In the genomic region with DNA sequence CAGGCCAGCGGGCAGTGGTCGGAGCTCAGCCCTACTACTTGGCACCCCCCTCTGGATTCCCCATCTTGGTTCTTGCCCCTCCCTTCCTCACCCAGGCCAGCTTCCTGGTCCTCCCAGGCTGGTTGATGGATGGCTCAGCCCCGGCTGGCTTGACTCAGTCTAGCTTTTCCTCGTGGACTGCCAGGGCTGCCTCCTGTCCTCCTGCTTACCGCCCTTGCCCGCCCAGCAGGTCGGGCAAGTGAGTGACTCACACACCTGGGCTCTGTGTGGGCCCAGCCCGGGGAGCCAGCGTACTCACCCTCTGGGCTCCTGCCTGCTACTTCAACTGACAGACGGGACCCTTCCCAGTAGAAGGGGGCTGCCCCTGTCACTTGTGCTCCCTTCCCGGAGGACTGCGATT, we compare ENCODE assay signal across 14 cellular contexts. TPM values are rescaled to one million over a fixed set of nuclear protein-coding genes. Genes with fewer than 3 reads are reported as not detected.
A peak's percentile ranks its signal among the peaks of the same experiment; 100 is the strongest.
DNase-seq lines count a peak whose midpoint lies in the region; ATAC-seq, FAIRE-seq and TF ChIP-seq lines count a peak whose summit lies in the region.
"Had no signal": no experiment of that assay in that cellular context is flagged by ENCODE, and none has a peak within 500 bp of the region (broad histone marks: within the 10 kb centered on the region; RNA-seq: fewer than 3 reads in every experiment).

No MANE protein-coding gene starts in this region.

- no peaks in the 10 kb centered on the region for H3K36me3 ChIP-seq in HEK293 (ENCODE audit: control insufficient read depth in 2 of 2, insufficient read depth in 1 of 2, low read length in 2 of 2)
- H3K36me3 ChIP-seq in small intestine (ENCODE audit: control insufficient read depth in 2 of 2, insufficient read depth in 2 of 2, low read length in 2 of 2): no peaks in the 10 kb centered on the region

- CTCF ChIA-PET in HEK293 (lab: Yijun Ruan, JAX): interaction anchor here (0.6 to 1.6 kb wide), 3 partner anchors 12 to 86 kb away, joined by 3 to 8 read pairs (median 4); no protein-coding TSS in a partner anchor

- H3K27ac ChIP-seq in HEK293 (ENCODE audit: extremely low read depth, low read depth, low read length) (no peak overlapping the region), small intestine (ENCODE audit: low read depth in 1 of 2, low read length in 1 of 2) (peak overlapping the region in 1 of 2 donors; percentile 47)

- peak; percentile 37 for DNase-seq in SW480 (ENCODE audit: low spot score)
- peak; percentile 52 for DNase-seq in kidney glomerular epithelial cell (lab: John Stamatoyannopoulos, UW)
- peak; percentile 83 for DNase-seq in small intestine
- no peak for DNase-seq in foreskin melanocyte
- no peak for DNase-seq in 8988T
- DNase-seq in frontal cortex (ENCODE audit: low spot score in 2 of 2): no peak
- DNase-seq: activated CD4-positive, alpha-beta T cell treated with anti-CD3 and anti-CD28 coated beads for 36 hours; activated naive CD8-positive, alpha-beta T cell treated with anti-CD3 and anti-CD28 coated beads for 36 hours; DMS79; NCI-H446; occipital lobe had no signal

- ATAC-seq in GM21390 (IDR thresholded peaks at IDR 0.05; ENCODE audit: unreplicated experiment): no peak
- ATAC-seq: activated CD4-positive, alpha-beta T cell treated with anti-CD3 and anti-CD28 coated beads for 36 hours had no signal

- no peaks in the 10 kb centered on the region for H3K27me3 ChIP-seq in small intestine (ENCODE audit: control insufficient read depth in 2 of 2, insufficient read depth in 2 of 2, low read length in 2 of 2)

- WGBS in small intestine, 3 donors: 21 to 46% (median 31%) methylated on average over 12 of the region's 12 CpGs

- no peaks in the 10 kb centered on the region for H3K9me3 ChIP-seq in HEK293 (ENCODE audit: control insufficient read depth, insufficient read depth, low read depth, low read length)
- H3K9me3 ChIP-seq in small intestine (ENCODE audit: control insufficient read depth, low read depth): no peaks in the 10 kb centered on the region

- H3K4me1 ChIP-seq in HEK293 (ENCODE audit: control insufficient read depth, insufficient read depth, low read length) (no peaks in the 10 kb centered on the region), small intestine (ENCODE audit: control insufficient read depth in 2 of 2, insufficient read depth in 1 of 2, low read depth in 1 of 2, low read length in 1 of 2) (peaks cover 2 to 4% of the 10 kb centered on the region in 2 donors)

- H3K4me3 ChIP-seq in HEK293 (ENCODE audit: low read depth, low read length): no peak overlapping the region
- H3K4me3 ChIP-seq in small intestine (ENCODE audit: low read depth in 1 of 2, low read length in 2 of 2): no peak overlapping the region

- TF ChIP-seq CTCF in HEK293 (tag by site-specific recombination; IDR thresholded peaks at IDR 0.05): no peak

- FAIRE-seq in small intestine (lab: Jason Lieb, UNC): no peak
- no peak for FAIRE-seq in frontal cortex (lab: Jason Lieb, UNC)

- POLR2A ChIA-PET in HEK293 (lab: Yijun Ruan, JAX): no interaction called here

TF ChIP-seq in HEK293, 187 proteins besides CTCF, POLR2A, EP300 and RAD21:
- TF ChIP-seq, protein P1, sequence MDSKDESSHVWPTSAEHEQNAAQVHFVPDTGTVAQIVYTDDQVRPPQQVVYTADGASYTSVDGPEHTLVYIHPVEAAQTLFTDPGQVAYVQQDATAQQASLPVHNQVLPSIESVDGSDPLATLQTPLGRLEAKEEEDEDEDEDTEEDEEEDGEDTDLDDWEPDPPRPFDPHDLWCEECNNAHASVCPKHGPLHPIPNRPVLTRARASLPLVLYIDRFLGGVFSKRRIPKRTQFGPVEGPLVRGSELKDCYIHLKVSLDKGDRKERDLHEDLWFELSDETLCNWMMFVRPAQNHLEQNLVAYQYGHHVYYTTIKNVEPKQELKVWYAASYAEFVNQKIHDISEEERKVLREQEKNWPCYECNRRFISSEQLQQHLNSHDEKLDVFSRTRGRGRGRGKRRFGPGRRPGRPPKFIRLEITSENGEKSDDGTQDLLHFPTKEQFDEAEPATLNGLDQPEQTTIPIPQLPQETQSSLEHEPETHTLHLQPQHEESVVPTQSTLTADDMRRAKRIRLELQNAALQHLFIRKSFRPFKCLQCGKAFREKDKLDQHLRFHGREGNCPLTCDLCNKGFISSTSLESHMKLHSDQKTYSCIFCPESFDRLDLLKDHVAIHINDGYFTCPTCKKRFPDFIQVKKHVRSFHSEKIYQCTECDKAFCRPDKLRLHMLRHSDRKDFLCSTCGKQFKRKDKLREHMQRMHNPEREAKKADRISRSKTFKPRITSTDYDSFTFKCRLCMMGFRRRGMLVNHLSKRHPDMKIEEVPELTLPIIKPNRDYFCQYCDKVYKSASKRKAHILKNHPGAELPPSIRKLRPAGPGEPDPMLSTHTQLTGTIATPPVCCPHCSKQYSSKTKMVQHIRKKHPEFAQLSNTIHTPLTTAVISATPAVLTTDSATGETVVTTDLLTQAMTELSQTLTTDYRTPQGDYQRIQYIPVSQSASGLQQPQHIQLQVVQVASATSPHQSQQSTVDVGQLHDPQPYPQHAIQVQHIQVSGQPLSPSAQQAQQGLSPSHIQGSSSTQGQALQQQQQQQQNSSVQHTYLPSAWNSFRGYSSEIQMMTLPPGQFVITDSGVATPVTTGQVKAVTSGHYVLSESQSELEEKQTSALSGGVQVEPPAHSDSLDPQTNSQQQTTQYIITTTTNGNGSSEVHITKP (tag by site-specific recombination; IDR thresholded peaks at IDR 0.05): peak; percentile 31; the same call in 1 of the 2 replicates
- TF ChIP-seq, protein P2, sequence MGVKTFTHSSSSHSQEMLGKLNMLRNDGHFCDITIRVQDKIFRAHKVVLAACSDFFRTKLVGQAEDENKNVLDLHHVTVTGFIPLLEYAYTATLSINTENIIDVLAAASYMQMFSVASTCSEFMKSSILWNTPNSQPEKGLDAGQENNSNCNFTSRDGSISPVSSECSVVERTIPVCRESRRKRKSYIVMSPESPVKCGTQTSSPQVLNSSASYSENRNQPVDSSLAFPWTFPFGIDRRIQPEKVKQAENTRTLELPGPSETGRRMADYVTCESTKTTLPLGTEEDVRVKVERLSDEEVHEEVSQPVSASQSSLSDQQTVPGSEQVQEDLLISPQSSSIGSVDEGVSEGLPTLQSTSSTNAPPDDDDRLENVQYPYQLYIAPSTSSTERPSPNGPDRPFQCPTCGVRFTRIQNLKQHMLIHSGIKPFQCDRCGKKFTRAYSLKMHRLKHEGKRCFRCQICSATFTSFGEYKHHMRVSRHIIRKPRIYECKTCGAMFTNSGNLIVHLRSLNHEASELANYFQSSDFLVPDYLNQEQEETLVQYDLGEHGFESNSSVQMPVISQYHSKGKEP (tag by site-specific recombination; IDR thresholded peaks at IDR 0.05): no peak

RNA-seq across cellular contexts. Expression of a gene that starts 19.5 kb away (rescaled TPM):
- polyA plus RNA-seq in small intestine: 10 to 100 TPM in 1 of 3 donors, 1 to 10 TPM in 2; 5.6 to 62.1 (median 7.8) TPM
- 25.7 TPM for total RNA-seq in frontal cortex
- total RNA-seq: activated CD4-positive, alpha-beta T cell treated with anti-CD3 and anti-CD28 coated beads for 36 hours; activated naive CD8-positive, alpha-beta T cell treated with anti-CD3 and anti-CD28 coated beads for 36 hours had no signal
- polyA plus RNA-seq: IgD-negative memory B cell had no signal

Comparison
In these comparisons a context has a peak if more than half of its experiments do, and no peak if none do; other contexts are left out.
1. DNase-seq: peak in SW480 (single experiment), kidney glomerular epithelial cell (single experiment) and small intestine (single experiment); none in foreskin melanocyte (single experiment), 8988T (single experiment) and frontal cortex (0 of 2).